ENCODE assay signal across 29 cellular contexts in the genomic region with DNA sequence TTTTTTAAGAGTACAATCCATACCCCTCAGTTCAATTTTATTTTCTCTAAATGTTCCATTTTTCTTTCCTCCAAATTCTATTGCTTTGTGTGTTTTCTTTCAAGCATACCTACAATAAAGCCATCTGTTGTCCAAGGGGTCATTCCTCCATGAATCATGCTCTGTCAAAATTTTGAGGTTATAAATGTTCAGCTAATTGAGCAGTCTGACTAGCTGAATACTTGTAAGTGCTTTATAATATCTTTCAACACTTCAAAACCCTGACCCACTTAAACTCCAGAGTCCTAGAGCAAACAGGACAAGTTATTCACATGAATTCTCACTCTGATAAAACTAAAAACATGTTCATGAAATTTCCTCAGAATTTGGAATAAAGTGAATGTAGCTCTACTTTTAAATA. TPM values are rescaled to one million over a fixed set of nuclear protein-coding genes. Genes with fewer than 3 reads are reported as not detected.
"Had no signal": no experiment of that assay in that cellular context is flagged by ENCODE, and none has a peak within 500 bp of the region (broad histone marks: within the 10 kb centered on the region; RNA-seq: fewer than 3 reads in every experiment).

No MANE protein-coding gene starts in this region.

- H3K36me3 Mint-ChIP-seq: activated CD8-positive, alpha-beta memory T cell treated with anti-CD3 and anti-CD28 coated beads, Interleukin-2, amount 10 ng/mL, durations not matched to agents 7 days and 5 days; activated naive CD8-positive, alpha-beta T cell; brain had no signal

- H3K9me3 ChIP-seq: SJSA1 had no signal

- H3K4me1 Mint-ChIP-seq: activated B cell treated with CpG ODN at 0.5 μM for 24 hours; activated CD4-positive, alpha-beta T cell treated with anti-CD3 and anti-CD28 coated beads, Interleukin-2, amount 10 ng/mL, durations not matched to agents 24 days and 14 days; activated CD8-positive, alpha-beta memory T cell treated with anti-CD3 and anti-CD28 coated beads, Interleukin-2, amount 10 ng/mL, durations not matched to agents 7 days and 5 days; activated T-helper 17 cell treated with anti-CD3 and anti-CD28 coated beads, Interleukin-2, amount 50 U/mL, for 72 hours; central memory CD8-positive, alpha-beta T cell; T-helper 17 cell had no signal

- H3K27ac ChIP-seq: KMS-11, SJSA1 had no signal

- FAIRE-seq: astrocyte had no signal

- H3K4me3 ChIP-seq: MG63, SJSA1 had no signal

- H3K9me3 Mint-ChIP-seq: activated CD4-positive, alpha-beta T cell treated with anti-CD3 and anti-CD28 coated beads, Interleukin-2, amount 10 ng/mL, durations not matched to agents 24 days and 14 days; central memory CD8-positive, alpha-beta T cell had no signal

- H3K27me3 Mint-ChIP-seq: activated B cell treated with CpG ODN at 0.5 μM for 24 hours; activated CD4-positive, alpha-beta T cell treated with anti-CD3 and anti-CD28 coated beads, Interleukin-2, amount 10 ng/mL, durations not matched to agents 24 days and 14 days; activated CD8-positive, alpha-beta memory T cell treated with anti-CD3 and anti-CD28 coated beads, Interleukin-2, amount 10 ng/mL, durations not matched to agents 7 days and 5 days; activated naive CD8-positive, alpha-beta T cell; brain; central memory CD8-positive, alpha-beta T cell had no signal

- DNase-seq: activated B cell treated with CpG ODN at 0.5 μM for 24 hours; activated CD4-positive, alpha-beta T cell treated with anti-CD3 and anti-CD28 coated beads for 1 hour; activated CD4-positive, alpha-beta T cell treated with anti-CD3 and anti-CD28 coated beads, Interleukin-2, amount 10 ng/mL, durations not matched to agents 24 days and 14 days; activated CD4-positive, alpha-beta T cell treated with anti-CD3 and anti-CD28 coated beads, Interleukin-2, amount 50 U/mL, for 48 hours; activated CD8-positive, alpha-beta memory T cell treated with anti-CD3 and anti-CD28 coated beads, Interleukin-2, amount 10 ng/mL, durations not matched to agents 7 days and 5 days; activated gamma-delta T cell; activated naive CD4-positive, alpha-beta T cell treated with anti-CD3 and anti-CD28 coated beads for 36 hours; activated T-cell treated with anti-CD3 and anti-CD28 coated beads, Interleukin-2, amount 50 U/mL, for 4 hours; amygdala; MG63; MV-4-11; NCI-H1105; NCI-H1436; NCI-H1694 treated with DMSO at 0.1 percent for 48 hours; NCI-H2029 treated with DMSO at 0.1 percent for 48 hours; NCI-H510A; NCI-H526 treated with DMSO at 0.1 percent for 48 hours; NCI-H82; T-helper 17 cell; T-helper 9 cell had no signal

- H3K27ac Mint-ChIP-seq: activated B cell treated with CpG ODN at 0.5 μM for 24 hours; activated CD4-positive, alpha-beta T cell treated with anti-CD3 and anti-CD28 coated beads, Interleukin-2, amount 10 ng/mL, durations not matched to agents 24 days and 14 days; activated CD8-positive, alpha-beta memory T cell treated with anti-CD3 and anti-CD28 coated beads, Interleukin-2, amount 10 ng/mL, durations not matched to agents 7 days and 5 days; activated naive CD4-positive, alpha-beta T cell treated with anti-CD3 and anti-CD28 coated beads for 36 hours; activated naive CD8-positive, alpha-beta T cell; activated T-helper 17 cell treated with anti-CD3 and anti-CD28 coated beads, Interleukin-2, amount 50 U/mL, for 72 hours; T-helper 17 cell had no signal

- H3K27me3 ChIP-seq: MG63, SJSA1 had no signal

- ATAC-seq: activated CD8-positive, alpha-beta memory T cell treated with anti-CD3 and anti-CD28 coated beads, Interleukin-2, amount 10 ng/mL, durations not matched to agents 7 days and 5 days; activated T-cell treated with anti-CD3 and anti-CD28 coated beads, Interleukin-2, amount 50 U/mL, for 4 hours; activated T-helper 17 cell treated with anti-CD3 and anti-CD28 coated beads, Interleukin-2, amount 50 U/mL, for 72 hours; T-helper 17 cell had no signal

- H3K4me1 ChIP-seq: SJSA1 had no signal

- H3K4me3 Mint-ChIP-seq: activated B cell treated with CpG ODN at 0.5 μM for 24 hours; activated CD4-positive, alpha-beta T cell treated with anti-CD3 and anti-CD28 coated beads, Interleukin-2, amount 10 ng/mL, durations not matched to agents 24 days and 14 days; activated CD8-positive, alpha-beta memory T cell treated with anti-CD3 and anti-CD28 coated beads, Interleukin-2, amount 10 ng/mL, durations not matched to agents 7 days and 5 days; activated naive CD4-positive, alpha-beta T cell treated with anti-CD3 and anti-CD28 coated beads for 36 hours; activated naive CD8-positive, alpha-beta T cell; activated T-cell treated with anti-CD3 and anti-CD28 coated beads, Interleukin-2, amount 50 U/mL, for 4 hours; activated T-helper 17 cell treated with anti-CD3 and anti-CD28 coated beads, Interleukin-2, amount 50 U/mL, for 72 hours; central memory CD8-positive, alpha-beta T cell; T-helper 17 cell had no signal

- H3K4me2 ChIP-seq: KMS-11 had no signal

- H3K36me3 ChIP-seq: MG63, SJSA1 had no signal

RNA-seq across cellular contexts. Expression of gene EYA4, which starts 33.4 kb away (rescaled TPM):
- total RNA-seq: activated CD4-positive, alpha-beta T cell treated with anti-CD3 and anti-CD28 coated beads, Interleukin-2, amount 10 ng/mL, durations not matched to agents 24 days and 14 days; activated CD8-positive, alpha-beta memory T cell treated with anti-CD3 and anti-CD28 coated beads, Interleukin-2, amount 10 ng/mL, durations not matched to agents 7 days and 5 days; activated naive CD4-positive, alpha-beta T cell treated with anti-CD3 and anti-CD28 coated beads for 36 hours; activated T-cell treated with anti-CD3 and anti-CD28 coated beads, Interleukin-2, amount 50 U/mL, for 4 hours; activated T-helper 17 cell treated with anti-CD3 and anti-CD28 coated beads, Interleukin-2, amount 50 U/mL, for 72 hours; OCI-LY7; RPMI7951; T-helper 17 cell had no signal
